8 cellular contexts compared by ENCODE assay signal in genomic region chr13:35630551-35631275, GRCh38.
DNase-seq lines count a peak whose midpoint lies in the region; ATAC-seq and TF ChIP-seq lines count a peak whose summit lies in the region.

No MANE protein-coding gene starts in this region.

- intact Hi-C loops in left lung (cut with DNase I) = no loop called here

- no peaks in the 10 kb centered on the region for H3K9me3 ChIP-seq in left lung

- H3K27me3 ChIP-seq in left lung = no peaks in the 10 kb centered on the region

- H3K4me3 ChIP-seq in cardiac fibroblast (replicated peaks in 1 of 2; ENCODE audit: low read depth in 2 of 2, low read length in 2 of 2) (no peak overlapping the region), left lung (no peak overlapping the region)

- peak; percentile 65 for ATAC-seq in GM18870 (IDR thresholded peaks at IDR 0.05; ENCODE audit: unreplicated experiment)
- ATAC-seq in HG03095 (IDR thresholded peaks at IDR 0.05; ENCODE audit: unreplicated experiment) = peak; percentile 80
- peak; percentile 97 for ATAC-seq in left lung
- ATAC-seq in omental fat pad (ENCODE audit: low FRiP score) = no peak

- H3K27ac ChIP-seq in C4-2B (no peak overlapping the region), left lung (no peak overlapping the region)

- TF ChIP-seq CTCF in C4-2B (conservative IDR thresholded peaks at IDR 0.05) = peak; percentile 82
- peak; percentile 83 for TF ChIP-seq CTCF in cardiac fibroblast (IDR thresholded peaks at IDR 0.05; ENCODE audit: low read depth, low read length)
- peak; percentile 57 to 62 for TF ChIP-seq CTCF in left lung (IDR thresholded peaks at IDR 0.05)
- TF ChIP-seq CTCF in omental fat pad (IDR thresholded peaks at IDR 0.05) = no peak

- no peaks in the 10 kb centered on the region for H3K4me1 ChIP-seq in left lung

- H3K36me3 ChIP-seq in left lung = no peaks in the 10 kb centered on the region

- peak; percentile 88 for DNase-seq in NCI-H69 (lab: John Stamatoyannopoulos, UW)
- peak; percentile 66 to 67 for DNase-seq in cardiac fibroblast (ENCODE audit: low read depth in 2 of 2)
- DNase-seq in left lung = no peak
- DNase-seq in omental fat pad (ENCODE audit: low spot score) = no peak
- DNase-seq in central memory CD4-positive, alpha-beta T cell = no peak

Comparison
In these comparisons a context has a peak if more than half of its experiments do, and no peak if none do; other contexts are left out.
1. CTCF ChIP-seq: peak in C4-2B (single experiment), cardiac fibroblast (single experiment) and left lung (2 of 2); none in omental fat pad (0 of 3).
2. DNase-seq: peak in NCI-H69 (single experiment) and cardiac fibroblast (2 of 2); none in left lung (0 of 2), omental fat pad (single experiment) and central memory CD4-positive, alpha-beta T cell (single experiment).